13 cellular contexts compared by ENCODE assay signal in the genomic region with DNA sequence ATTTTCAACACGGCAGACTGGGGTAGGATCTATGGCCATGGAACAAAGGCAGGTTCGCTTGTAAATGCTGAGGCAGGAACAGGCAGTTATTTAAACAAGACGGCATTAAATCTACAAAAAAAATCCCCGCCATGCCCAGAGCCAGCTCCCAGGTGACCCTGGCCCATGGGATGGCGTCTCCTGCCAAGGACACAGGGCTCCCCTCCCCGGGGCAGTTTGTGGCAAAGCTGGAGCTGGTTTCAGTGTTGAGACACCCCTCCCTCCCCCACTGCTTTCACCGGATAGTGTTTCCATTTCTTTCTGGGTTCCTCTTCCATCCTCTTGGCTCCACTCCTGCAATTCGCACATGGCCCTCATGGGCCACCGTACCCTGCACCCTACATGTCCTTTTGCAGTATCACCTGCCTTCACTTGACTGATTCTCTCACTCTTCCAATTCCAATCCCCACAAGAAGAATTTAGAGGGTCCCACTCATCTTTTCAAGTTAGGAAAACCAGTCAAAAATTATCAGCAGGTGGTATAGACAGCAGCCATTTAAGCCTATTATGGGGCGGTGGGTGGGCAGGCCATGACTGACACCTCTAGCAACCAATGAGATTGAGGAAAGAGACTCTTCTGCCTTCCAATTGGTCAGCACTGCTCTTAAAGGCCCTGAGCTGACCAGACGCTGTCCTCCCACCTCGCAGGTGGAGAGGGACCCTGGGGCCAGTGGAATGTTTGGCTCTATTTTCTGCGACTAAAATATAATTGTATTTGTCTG. TPM values are rescaled to one million over a fixed set of nuclear protein-coding genes. Genes with fewer than 3 reads are reported as not detected.
A peak's percentile ranks its signal among the peaks of the same experiment; 100 is the strongest.
DNase-seq lines count a peak whose midpoint lies in the region; ATAC-seq, FAIRE-seq and TF ChIP-seq lines count a peak whose summit lies in the region.
"Had no signal": no experiment of that assay in that cellular context is flagged by ENCODE, and none has a peak within 500 bp of the region (broad histone marks: within the 10 kb centered on the region; RNA-seq: fewer than 3 reads in every experiment).

No MANE protein-coding gene starts in this region.

- no peaks in the 10 kb centered on the region for H3K27me3 Mint-ChIP-seq in activated naive CD8-positive, alpha-beta T cell treated with anti-CD3 and anti-CD28 coated beads, Interleukin-2, amount 50 U/mL, for 24 hours
- no peaks in the 10 kb centered on the region for H3K27me3 Mint-ChIP-seq in activated naive CD8-positive, alpha-beta T cell treated with anti-CD3 and anti-CD28 coated beads for 36 hours

- intact Hi-C loops in OCI-LY7 (cut with micrococcal nuclease; ENCODE audit: unreplicated experiment) (loop anchor here (10.0 kb wide), 1 partner anchor 287 kb away; no protein-coding TSS in a partner anchor), endothelial cell of umbilical vein (cut with micrococcal nuclease) (no loop called here)

- H3K9ac ChIP-seq in endothelial cell of umbilical vein (replicated peaks; ENCODE audit: extremely low read depth, insufficient read depth, low read length): no peak overlapping the region
- H3K9ac ChIP-seq: BLaER1 treated with 17β-estradiol and CSF1 and Interleukin-3, amounts not matched to agents 10 nM and 100 nM had no signal

- BruUV-seq in OCI-LY7 (replicated peaks; lab: Mats Ljungman, UMichigan) (no TSS peak), endothelial cell of umbilical vein (replicated peaks; lab: Mats Ljungman, UMichigan) (no TSS peak)

- TF ChIP-seq CTCF in OCI-LY7 (conservative IDR thresholded peaks at IDR 0.05; ENCODE audit: low read length) (no peak), endothelial cell of umbilical vein (IDR thresholded peaks at IDR 0.05; ENCODE audit: extremely low read depth in 1 of 2, insufficient read depth in 1 of 2, low read depth in 1 of 2, low read length in 2 of 2) (no peak)

- H3K79me2 ChIP-seq in OCI-LY7 (ENCODE audit: insufficient read depth, low read depth, low read length) (no peaks in the 10 kb centered on the region), endothelial cell of umbilical vein (ENCODE audit: control insufficient read depth, insufficient read depth, low read length) (no peaks in the 10 kb centered on the region)

- POLR2A ChIA-PET in OCI-LY7 (lab: Charles Lee) (no interaction called here), endothelial cell of umbilical vein (lab: Charles Lee) (no interaction called here)

- H3K36me3 ChIP-seq in OCI-LY7 (ENCODE audit: insufficient read depth, low read length): no peaks in the 10 kb centered on the region
- H3K36me3 ChIP-seq in endothelial cell of umbilical vein (ENCODE audit: control insufficient read depth in 2 of 2, extremely low read depth in 1 of 2, insufficient read depth in 2 of 2, low read length in 2 of 2): no peaks in the 10 kb centered on the region
- H3K36me3 ChIP-seq: BLaER1 treated with 17β-estradiol and CSF1 and Interleukin-3, amounts not matched to agents 10 nM and 100 nM; neutrophil had no signal

- peak overlapping the region; percentile 38 for H3K27ac Mint-ChIP-seq in activated naive CD8-positive, alpha-beta T cell treated with anti-CD3 and anti-CD28 coated beads, Interleukin-2, amount 50 U/mL, for 24 hours
- H3K27ac Mint-ChIP-seq in activated naive CD8-positive, alpha-beta T cell treated with anti-CD3 and anti-CD28 coated beads for 36 hours: no peak overlapping the region
- H3K27ac Mint-ChIP-seq: T-helper 1 cell treated with Interleukin-12 subunit alpha and Interleukin-12 subunit beta and Interleukin-4 antibody, amounts not matched to agents 30 μg/mL and 1 μg/mL, for 36 hours had no signal

- H3K9me2 ChIP-seq in OCI-LY7 (ENCODE audit: insufficient read depth, low read length): no peaks in the 10 kb centered on the region

- CTCF ChIA-PET in OCI-LY7 (lab: Charles Lee; ENCODE audit: unreplicated experiment) (no interaction called here), endothelial cell of umbilical vein (lab: Charles Lee) (interaction anchor here (0.8 to 8.1 kb wide), 4 partner anchors 128 to 182 kb away, joined by 4 to 279 read pairs (median 98); no protein-coding TSS in a partner anchor)

- H4K20me1 ChIP-seq in OCI-LY7 (ENCODE audit: insufficient read depth, low read length) (no peaks in the 10 kb centered on the region), endothelial cell of umbilical vein (replicated peaks; ENCODE audit: control insufficient read depth, extremely low read depth, insufficient read depth, low read length) (no peaks in the 10 kb centered on the region)
- H4K20me1 ChIP-seq: BLaER1 treated with 17β-estradiol and CSF1 and Interleukin-3, amounts not matched to agents 10 nM and 100 nM had no signal

- no peak for DNase-seq in activated naive CD8-positive, alpha-beta T cell treated with anti-CD3 and anti-CD28 coated beads, Interleukin-2, amount 50 U/mL, for 24 hours
- DNase-seq in activated naive CD8-positive, alpha-beta T cell treated with anti-CD3 and anti-CD28 coated beads for 36 hours: no peak
- DNase-seq in OCI-LY7 (ENCODE audit: low spot score) (peak; percentile 56), endothelial cell of umbilical vein (ENCODE audit: low read depth, low spot score) (peak; percentile 16), urothelium cell line (ENCODE audit: low spot score) (peak; percentile 69), NCI-H69 (lab: John Stamatoyannopoulos, UW) (no peak), T1000 (lab: John Stamatoyannopoulos, UW) (no peak)
- DNase-seq: NCI-H2029; stimulated activated CD4-positive, alpha-beta T cell treated with anti-CD3 and anti-CD28 coated beads, Interleukin-2, amount 100 ng/mL, for 48 hours had no signal

- H3K4me1 Mint-ChIP-seq in activated naive CD8-positive, alpha-beta T cell treated with anti-CD3 and anti-CD28 coated beads, Interleukin-2, amount 50 U/mL, for 24 hours: peaks cover 3% of the 10 kb centered on the region
- peaks cover 6% of the 10 kb centered on the region for H3K4me1 Mint-ChIP-seq in activated naive CD8-positive, alpha-beta T cell treated with anti-CD3 and anti-CD28 coated beads for 36 hours

- H3K9me1 ChIP-seq in endothelial cell of umbilical vein (replicated peaks; ENCODE audit: control insufficient read depth, extremely low read depth, insufficient read depth, low read length): no peaks in the 10 kb centered on the region

- H3K4me3 Mint-ChIP-seq in activated naive CD8-positive, alpha-beta T cell treated with anti-CD3 and anti-CD28 coated beads, Interleukin-2, amount 50 U/mL, for 24 hours: no peak overlapping the region
- no peak overlapping the region for H3K4me3 Mint-ChIP-seq in activated naive CD8-positive, alpha-beta T cell treated with anti-CD3 and anti-CD28 coated beads for 36 hours
- H3K4me3 Mint-ChIP-seq: T-helper 1 cell treated with Interleukin-12 subunit alpha and Interleukin-12 subunit beta and Interleukin-4 antibody, amounts not matched to agents 30 μg/mL and 1 μg/mL, for 36 hours had no signal

- no peaks in the 10 kb centered on the region for H3K36me3 Mint-ChIP-seq in activated naive CD8-positive, alpha-beta T cell treated with anti-CD3 and anti-CD28 coated beads, Interleukin-2, amount 50 U/mL, for 24 hours (ENCODE audit: low read depth)
- H3K36me3 Mint-ChIP-seq in activated naive CD8-positive, alpha-beta T cell treated with anti-CD3 and anti-CD28 coated beads for 36 hours: no peaks in the 10 kb centered on the region

- no peaks in the 10 kb centered on the region for H3K9me3 Mint-ChIP-seq in activated naive CD8-positive, alpha-beta T cell treated with anti-CD3 and anti-CD28 coated beads, Interleukin-2, amount 50 U/mL, for 24 hours
- H3K9me3 Mint-ChIP-seq in activated naive CD8-positive, alpha-beta T cell treated with anti-CD3 and anti-CD28 coated beads for 36 hours: no peaks in the 10 kb centered on the region
- H3K9me3 Mint-ChIP-seq: T-helper 1 cell treated with Interleukin-12 subunit alpha and Interleukin-12 subunit beta and Interleukin-4 antibody, amounts not matched to agents 30 μg/mL and 1 μg/mL, for 36 hours had no signal

- H3K4me1 ChIP-seq in OCI-LY7 (ENCODE audit: insufficient read depth, low read length, poor library complexity, severe bottlenecking) (no peaks in the 10 kb centered on the region), endothelial cell of umbilical vein (ENCODE audit: control insufficient read depth, extremely low read depth, insufficient read depth, low read length) (no peaks in the 10 kb centered on the region)

- no peak for TF ChIP-seq POLR2A in endothelial cell of umbilical vein (IDR thresholded peaks at IDR 0.05; ENCODE audit: low read depth, low read length)

- ATAC-seq in activated naive CD8-positive, alpha-beta T cell treated with anti-CD3 and anti-CD28 coated beads, Interleukin-2, amount 50 U/mL, for 24 hours: no peak
- no peak for ATAC-seq in HG03520 (IDR thresholded peaks at IDR 0.05; ENCODE audit: unreplicated experiment)

- H3K27ac ChIP-seq in OCI-LY7 (ENCODE audit: low read depth, low read length, poor library complexity, severe bottlenecking) (no peak overlapping the region), endothelial cell of umbilical vein (ENCODE audit: insufficient read depth, low read depth, low read length) (no peak overlapping the region)
- H3K27ac ChIP-seq: BLaER1 treated with 17β-estradiol and CSF1 and Interleukin-3, amounts not matched to agents 10 nM and 100 nM; neutrophil had no signal

- dilution Hi-C loops in endothelial cell of umbilical vein (cut with MboI; ENCODE audit: extremely low pct_ligation_motif_present, low sequenced_read_pairs): no loop called here

- FAIRE-seq in endothelial cell of umbilical vein (lab: Jason Lieb, UNC) (no peak), urothelium cell line (lab: Jason Lieb, UNC) (no peak)

- H2AFZ ChIP-seq in OCI-LY7 (ENCODE audit: low read length): no peak overlapping the region
- no peak overlapping the region for H2AFZ ChIP-seq in endothelial cell of umbilical vein (ENCODE audit: low read depth, low read length)

- H3K27me3 ChIP-seq in endothelial cell of umbilical vein (ENCODE audit: control insufficient read depth in 2 of 2, insufficient read depth in 2 of 2, low read length in 2 of 2): peaks cover 5 to 7% of the 10 kb centered on the region in 2 experiments
- H3K27me3 ChIP-seq: BLaER1 treated with 17β-estradiol and CSF1 and Interleukin-3, amounts not matched to agents 10 nM and 100 nM; neutrophil had no signal

- no peaks in the 10 kb centered on the region for H3K9me3 ChIP-seq in OCI-LY7 (ENCODE audit: low read length)
- no peaks in the 10 kb centered on the region for H3K9me3 ChIP-seq in endothelial cell of umbilical vein (replicated peaks; ENCODE audit: control insufficient read depth, insufficient read depth, low read length)
- H3K9me3 ChIP-seq: BLaER1 treated with 17β-estradiol and CSF1 and Interleukin-3, amounts not matched to agents 10 nM and 100 nM; neutrophil had no signal

- H3K4me2 ChIP-seq in OCI-LY7 (ENCODE audit: low read length) (no peak overlapping the region), endothelial cell of umbilical vein (ENCODE audit: insufficient read depth, low read length) (no peak overlapping the region)

- H3K4me3 ChIP-seq in OCI-LY7 (ENCODE audit: low read depth, low read length, poor library complexity, severe bottlenecking) (no peak overlapping the region), endothelial cell of umbilical vein (replicated peaks in 1 of 3; ENCODE audit: insufficient read depth in 1 of 3, low read depth in 1 of 3, low read length in 3 of 3) (no peak overlapping the region)
- H3K4me3 ChIP-seq: BLaER1 treated with 17β-estradiol and CSF1 and Interleukin-3, amounts not matched to agents 10 nM and 100 nM had no signal

RNA-seq across cellular contexts. Expression of a gene that starts 52.0 kb away (rescaled TPM):
- total RNA-seq in activated naive CD8-positive, alpha-beta T cell treated with anti-CD3 and anti-CD28 coated beads for 36 hours: under 1 TPM in 1 of 2 experiments, not detected in 1; 0.21 TPM
- not detected in 2 replicates for total RNA-seq in OCI-LY7 (2014; rRNA removed; shearing (Covaris generic))
- total RNA-seq in OCI-LY7 (2022) (not detected in 2 replicates), endothelial cell of umbilical vein (not detected in 2 replicates)
- polyA plus RNA-seq in endothelial cell of umbilical vein: not detected in 2 replicates
- polyA plus RNA-seq in endothelial cell of umbilical vein (2011; cell fraction: cytosol; rRNA removed): not detected in 2 replicates
- polyA plus RNA-seq in endothelial cell of umbilical vein (2011; cell fraction: nucleus; rRNA removed): not detected in 2 replicates
- polyA plus RNA-seq in endothelial cell of umbilical vein (2012): not detected in 2 replicates
- polyA minus RNA-seq in endothelial cell of umbilical vein: not detected in 2 replicates
- not detected for polyA minus RNA-seq in endothelial cell of umbilical vein (2011; cell fraction: cytosol; rRNA and poly(A)+ RNA removed)
- not detected in 2 replicates for polyA minus RNA-seq in endothelial cell of umbilical vein (2011; cell fraction: nucleus; rRNA and poly(A)+ RNA removed)

Comparison
In these comparisons a context has a peak if more than half of its experiments do, and no peak if none do; other contexts are left out.
1. DNase-seq: peak in OCI-LY7 (single experiment), endothelial cell of umbilical vein (single experiment) and urothelium cell line (single experiment); none in activated naive CD8-positive, alpha-beta T cell treated with anti-CD3 and anti-CD28 coated beads, Interleukin-2, amount 50 U/mL, for 24 hours (single experiment), activated naive CD8-positive, alpha-beta T cell treated with anti-CD3 and anti-CD28 coated beads for 36 hours (single experiment), NCI-H69 (single experiment) and T1000 (single experiment).